ENCODE assay signal across 12 cellular contexts in genomic region chr1:173333581-173333980, GRCh38.
DNase-seq lines count a peak whose midpoint lies in the region; ATAC-seq and TF ChIP-seq lines count a peak whose summit lies in the region.
"Had no signal": no experiment of that assay in that cellular context is flagged by ENCODE, and none has a peak within 500 bp of the region (broad histone marks: within the 10 kb centered on the region; RNA-seq: fewer than 3 reads in every experiment).

No MANE protein-coding gene starts in this region.

- no peaks in the 10 kb centered on the region for H4K20me1 ChIP-seq in mammary epithelial cell (ENCODE audit: insufficient read depth, low read length)

- CTCF ChIA-PET in mammary epithelial cell (lab: Charles Lee; ENCODE audit: low non-redundant PET), result no interaction called here

- WGBS in mammary epithelial cell (ENCODE audit: low coverage, missing lambda C conversion rate), result 100% methylated on average over 1 of the region's 1 CpG

- peaks cover 8% of the 10 kb centered on the region for H3K4me1 ChIP-seq in mammary epithelial cell (ENCODE audit: insufficient read depth, low read length)

- no peak overlapping the region for H3K4me3 ChIP-seq in mammary epithelial cell (replicated peaks in 1 of 3; ENCODE audit: insufficient read depth in 1 of 3, low read depth in 2 of 3, low read length in 3 of 3)

- H3K27me3 ChIP-seq in mammary epithelial cell (ENCODE audit: insufficient read depth, low read length), result no peaks in the 10 kb centered on the region

- no peak overlapping the region for H3K27ac ChIP-seq in mammary epithelial cell (ENCODE audit: insufficient read depth, low read depth, low read length)
- H3K27ac ChIP-seq: WERI-Rb-1 had no signal

- dilution Hi-C loops in mammary epithelial cell (cut with HindIII; ENCODE audit: low sequenced_read_pairs), result no loop called here

- DNase-seq in EH (ENCODE audit: low read depth), result peak; percentile 60
- peak; percentile 24 for DNase-seq in RPMI7951 (ENCODE audit: low read depth)
- no peak for DNase-seq in A172 (ENCODE audit: low spot score)
- DNase-seq in mammary epithelial cell, result no peak
- DNase-seq in KG1 (lab: John Stamatoyannopoulos, UW), result no peak
- no peak for DNase-seq in activated effector memory CD4-positive, alpha-beta T cell treated with anti-CD3 and anti-CD28 coated beads, Interleukin-2, amount 50 U/mL, for 16 hours
- DNase-seq: amniotic stem cell, C1 segment of cervical spinal cord, Karpas-422, WERI-Rb-1 had no signal

- H3K4me2 ChIP-seq in mammary epithelial cell (ENCODE audit: insufficient read depth, low read depth, low read length), result no peak overlapping the region

- no peak overlapping the region for H2AFZ ChIP-seq in mammary epithelial cell (ENCODE audit: low read depth, low read length)

- intact Hi-C loops in mammary epithelial cell (cut with micrococcal nuclease), result no loop called here

- no peak overlapping the region for H3K9ac ChIP-seq in mammary epithelial cell (ENCODE audit: insufficient read depth, low read length)

- in situ Hi-C loops in mammary epithelial cell (cut with MboI; ENCODE audit: low sequenced_read_pairs in 2 of 2), result no loop called here

- TF ChIP-seq CTCF in mammary epithelial cell (conservative IDR thresholded peaks at IDR 0.05 in 1 of 2, IDR thresholded peaks at IDR 0.05 in 1 of 2; ENCODE audit: extremely low read depth in 1 of 2, insufficient read depth in 1 of 2, low read depth in 1 of 2, low read length in 2 of 2), result no peak

- no peaks in the 10 kb centered on the region for H3K79me2 ChIP-seq in mammary epithelial cell (ENCODE audit: insufficient read depth, low read length)

- no TSS peak for BruUV-seq in mammary epithelial cell (replicated peaks; lab: Mats Ljungman, UMichigan)

- no peaks in the 10 kb centered on the region for H3K9me3 ChIP-seq in mammary epithelial cell (replicated peaks; ENCODE audit: insufficient read depth, low read length)

- ATAC-seq in GM19035 (IDR thresholded peaks at IDR 0.05; ENCODE audit: unreplicated experiment) (peak; percentile 74), HG02852 (IDR thresholded peaks at IDR 0.05; ENCODE audit: unreplicated experiment) (peak; percentile 80)

- no peaks in the 10 kb centered on the region for H3K36me3 ChIP-seq in mammary epithelial cell (ENCODE audit: insufficient read depth, low read length)
- H3K36me3 ChIP-seq: WERI-Rb-1 had no signal

Comparison
In these comparisons a context has a peak if more than half of its experiments do, and no peak if none do; other contexts are left out.
1. DNase-seq: peak in EH (single experiment) and RPMI7951 (single experiment); none in A172 (single experiment), mammary epithelial cell (single experiment), KG1 (single experiment) and activated effector memory CD4-positive, alpha-beta T cell treated with anti-CD3 and anti-CD28 coated beads, Interleukin-2, amount 50 U/mL, for 16 hours (single experiment).